ENCODE assay signal across 8 cellular contexts in genomic region chr1:209335090-209335692, GRCh38.
DNase-seq lines count a peak whose midpoint lies in the region; ATAC-seq, FAIRE-seq and TF ChIP-seq lines count a peak whose summit lies in the region.

No MANE protein-coding gene starts in this region.

- intact Hi-C loops in Right ventricle myocardium superior (cut with DNase I): no loop called here

- H3K4me1 ChIP-seq in right atrium auricular region: no peaks in the 10 kb centered on the region

- TF ChIP-seq CTCF in right atrium auricular region (IDR thresholded peaks at IDR 0.05): peak; percentile 71 to 75
- TF ChIP-seq CTCF in HL-60 (IDR thresholded peaks at IDR 0.05; ENCODE audit: insufficient read depth, low read length): peak; percentile 91
- no peak for TF ChIP-seq CTCF in omental fat pad (IDR thresholded peaks at IDR 0.05)

- DNase-seq in right atrium auricular region (ENCODE audit: low spot score) (no peak), Right ventricle myocardium superior (no peak), HL-60 (ENCODE audit: low read depth in 1 of 2, low spot score in 1 of 2) (peak in 1 of 2 experiments; percentile 4), iris pigment epithelial cell (ENCODE audit: low read depth) (peak; percentile 28), retina (no peak), omental fat pad (ENCODE audit: low spot score) (no peak)

- no peak overlapping the region for H3K27ac ChIP-seq in right atrium auricular region
- no peak overlapping the region for H3K27ac ChIP-seq in HL-60 (replicated peaks)

- H3K4me3 ChIP-seq in right atrium auricular region (no peak overlapping the region), HL-60 (replicated peaks; ENCODE audit: insufficient read depth, low read length) (no peak overlapping the region)

- H3K27me3 ChIP-seq in right atrium auricular region (no peaks in the 10 kb centered on the region), HL-60 (ENCODE audit: insufficient read depth, poor library complexity, severe bottlenecking) (no peaks in the 10 kb centered on the region)

- ATAC-seq in Right ventricle myocardium superior (ENCODE audit: poor library complexity) (no peak), GM21447 (IDR thresholded peaks at IDR 0.05; ENCODE audit: unreplicated experiment) (peak; percentile 89), omental fat pad (ENCODE audit: low FRiP score) (no peak)

- FAIRE-seq in TTC549 (lab: Jason Lieb, UNC): peak; percentile 41

- no peaks in the 10 kb centered on the region for H3K9me3 ChIP-seq in right atrium auricular region

- no peaks in the 10 kb centered on the region for H3K36me3 ChIP-seq in right atrium auricular region

Comparison
In these comparisons a context has a peak if more than half of its experiments do, and no peak if none do; other contexts are left out.
1. CTCF ChIP-seq: peak in right atrium auricular region (2 of 2) and HL-60 (single experiment); none in omental fat pad (0 of 3).